ENCODE assay signal across 18 cellular contexts in the genomic region with DNA sequence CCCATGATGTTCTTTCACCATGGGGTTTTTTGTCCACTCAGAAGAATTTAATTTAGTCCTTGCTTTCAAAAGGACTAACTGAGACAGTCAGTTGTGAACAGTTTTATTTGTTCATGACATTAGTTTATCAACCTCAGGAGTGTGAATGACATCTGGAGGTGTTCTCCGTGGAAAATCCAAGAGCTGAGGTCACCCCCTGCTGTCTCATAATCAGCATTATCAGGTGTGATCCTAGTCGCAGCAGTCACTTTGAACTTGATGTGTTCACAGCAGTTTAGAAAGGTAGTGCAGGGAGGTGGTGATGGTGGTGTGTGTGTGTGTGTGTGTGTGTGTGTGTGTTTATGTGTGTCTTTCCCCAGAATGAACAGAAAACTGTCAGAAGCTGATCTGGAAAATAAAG.
"Had no signal": no experiment of that assay in that cellular context is flagged by ENCODE, and none has a peak within 500 bp of the region (broad histone marks: within the 10 kb centered on the region; RNA-seq: fewer than 3 reads in every experiment).

No MANE protein-coding gene starts in this region.

- H3K4me1 ChIP-seq: SJCRH30 had no signal

- H3K9me3 ChIP-seq: SJCRH30 had no signal

- H3K27me3 ChIP-seq: SJCRH30 had no signal

- ATAC-seq: SK-N-SH treated with all-trans-retinoic acid at 6 μM for 48 hours had no signal

- DNase-seq: KBM-7, MV-4-11, NCI-H1048, NCI-H1105, NCI-H1436 treated with DMSO at 0.1 percent for 48 hours, NCI-H1694, NCI-H187 treated with DMSO at 0.1 percent for 48 hours, NCI-H2029 treated with DMSO at 0.1 percent for 48 hours, NCI-H226, NCI-H446, NCI-H510A, NCI-H524 treated with DMSO at 0.1 percent for 48 hours, NCI-H774, SHP77 treated with DMSO at 0.1 percent for 48 hours, SJCRH30, T-helper 1 cell had no signal

- H3K36me3 ChIP-seq: SJCRH30 had no signal

- H3K27ac ChIP-seq: RWPE1, SJCRH30 had no signal

- H3K4me3 ChIP-seq: SJCRH30 had no signal
